1 cellular context compared by ENCODE assay signal in genomic region chr3:177514341-177515193, GRCh38.
TF ChIP-seq lines count a peak whose summit lies in the region.

No MANE protein-coding gene starts in this region.

TF ChIP-seq in HepG2, 621 proteins besides CTCF, POLR2A, EP300 and RAD21 (continued from another document and continues in another):
- no peak for TF ChIP-seq ZBTB2 (CRISPR knock-in tag; IDR thresholded peaks at IDR 0.05; ENCODE audit: low read depth)
- TF ChIP-seq ZNF644 (CRISPR knock-in tag; IDR thresholded peaks at IDR 0.05; ENCODE audit: low read depth): 0 out of 2 replicates have a peak, but pooled peaks have one; percentile 37
- TF ChIP-seq KAT2B (IDR thresholded peaks at IDR 0.05; ENCODE audit: borderline replicate concordance, low read depth, low read length): no peak
- TF ChIP-seq SOX6 (IDR thresholded peaks at IDR 0.05): no peak
- peak; percentile 70 for TF ChIP-seq SOX6 (CRISPR knock-in tag; IDR thresholded peaks at IDR 0.05)
- 0 out of 2 replicates have a peak, but pooled peaks have one; percentile 9 for TF ChIP-seq RARA (CRISPR knock-in tag; IDR thresholded peaks at IDR 0.05)
- TF ChIP-seq NR2F2 (IDR thresholded peaks at IDR 0.05; ENCODE audit: borderline replicate concordance, low read depth): no peak
- no peak for TF ChIP-seq ZNF740 (CRISPR knock-in tag; IDR thresholded peaks at IDR 0.05)
- peak; percentile 83 for TF ChIP-seq ZNF263 (CRISPR knock-in tag; IDR thresholded peaks at IDR 0.05)
- no peak for TF ChIP-seq HMGXB4 (CRISPR knock-in tag; IDR thresholded peaks at IDR 0.05; ENCODE audit: borderline replicate concordance in 1 of 2, low read depth in 1 of 2)
- no peak for TF ChIP-seq LCORL (IDR thresholded peaks at IDR 0.05)
- TF ChIP-seq LCORL (CRISPR knock-in tag; IDR thresholded peaks at IDR 0.05): 0 out of 2 replicates have a peak, but pooled peaks have one; percentile 36
- no peak for TF ChIP-seq MYPOP (CRISPR knock-in tag; IDR thresholded peaks at IDR 0.05)
- peak; percentile 27; the same call in 1 of the 2 replicates for TF ChIP-seq MED1 (CRISPR knock-in tag; IDR thresholded peaks at IDR 0.05)
- TF ChIP-seq MBD4 (IDR thresholded peaks at IDR 0.05; ENCODE audit: borderline replicate concordance, low read length): no peak
- no peak for TF ChIP-seq AGO1 (IDR thresholded peaks at IDR 0.05; ENCODE audit: low read depth, low read length, poor library complexity, severe bottlenecking)
- TF ChIP-seq RXRB (CRISPR knock-in tag; IDR thresholded peaks at IDR 0.05; ENCODE audit: borderline replicate concordance): peak; percentile 57; the same call in 1 of the 2 replicates
- no peak for TF ChIP-seq FOXK1 (CRISPR knock-in tag; IDR thresholded peaks at IDR 0.05; ENCODE audit: borderline replicate concordance, low read depth)
- no peak for TF ChIP-seq SMYD3 (CRISPR knock-in tag; IDR thresholded peaks at IDR 0.05)
- no peak for TF ChIP-seq ZBTB39 (CRISPR knock-in tag; IDR thresholded peaks at IDR 0.05)
- TF ChIP-seq DNMT3B (CRISPR knock-in tag; conservative IDR thresholded peaks at IDR 0.05): no peak
- TF ChIP-seq FOXO4 (CRISPR knock-in tag; conservative IDR thresholded peaks at IDR 0.05): 0 out of 2 replicates have a peak, but pooled peaks have one; percentile 76
- TF ChIP-seq ZHX1 (CRISPR knock-in tag; IDR thresholded peaks at IDR 0.05; ENCODE audit: low read depth): no peak
- TF ChIP-seq ZFX (CRISPR knock-in tag; IDR thresholded peaks at IDR 0.05; ENCODE audit: low read depth): peak; percentile 12; the same call in 1 of the 2 replicates
- TF ChIP-seq THAP8 (CRISPR knock-in tag; IDR thresholded peaks at IDR 0.05; ENCODE audit: borderline replicate concordance): no peak
- TF ChIP-seq ZNF629 (CRISPR knock-in tag; conservative IDR thresholded peaks at IDR 0.05): no peak
- no peak for TF ChIP-seq ZNF546 (CRISPR knock-in tag; conservative IDR thresholded peaks at IDR 0.05)
- TF ChIP-seq HBP1 (CRISPR knock-in tag; IDR thresholded peaks at IDR 0.05; ENCODE audit: low read depth): peak; percentile 42; the same call in 1 of the 2 replicates
- TF ChIP-seq ZNF710 (CRISPR knock-in tag; IDR thresholded peaks at IDR 0.05; ENCODE audit: borderline replicate concordance): 0 out of 2 replicates have a peak, but pooled peaks have one; percentile 59
- no peak for TF ChIP-seq ZNF569 (CRISPR knock-in tag; IDR thresholded peaks at IDR 0.05; ENCODE audit: borderline replicate concordance)
- TF ChIP-seq RXRA (CRISPR knock-in tag; IDR thresholded peaks at IDR 0.05): peak; percentile 68; the same call in 1 of the 2 replicates
- no peak for TF ChIP-seq ZFP36 (IDR thresholded peaks at IDR 0.05; ENCODE audit: borderline replicate concordance, low read depth, low read length, partially characterized antibody)
- no peak for TF ChIP-seq TFE3 (CRISPR knock-in tag; IDR thresholded peaks at IDR 0.05)
- TF ChIP-seq ZNF101 (CRISPR knock-in tag; IDR thresholded peaks at IDR 0.05; ENCODE audit: borderline replicate concordance, low read depth): no peak
- TF ChIP-seq ZNF3 (CRISPR knock-in tag; IDR thresholded peaks at IDR 0.05): no peak
- TF ChIP-seq SOX13 (IDR thresholded peaks at IDR 0.05): no peak
- peak in 1 of 2 experiments; percentile 57; a peak in 2 of 4 replicates for TF ChIP-seq SOX13 (CRISPR knock-in tag; conservative IDR thresholded peaks at IDR 0.05 in 1 of 2, IDR thresholded peaks at IDR 0.05 in 1 of 2)
- TF ChIP-seq POGZ (CRISPR knock-in tag; IDR thresholded peaks at IDR 0.05): 0 out of 2 replicates have a peak, but pooled peaks have one; percentile 53
- no peak for TF ChIP-seq RCOR2 (CRISPR knock-in tag; IDR thresholded peaks at IDR 0.05)
- TF ChIP-seq ZNF326 (CRISPR knock-in tag; IDR thresholded peaks at IDR 0.05; ENCODE audit: borderline replicate concordance): no peak
- TF ChIP-seq ZNF337 (CRISPR knock-in tag; IDR thresholded peaks at IDR 0.05; ENCODE audit: borderline replicate concordance, low read depth): no peak
- TF ChIP-seq PPARG (CRISPR knock-in tag; conservative IDR thresholded peaks at IDR 0.05): 0 out of 2 replicates have a peak, but pooled peaks have one; percentile 22
- peak in 1 of 2 experiments; percentile 56; a peak in 1 of 4 replicates for TF ChIP-seq NR2F1 (CRISPR knock-in tag; IDR thresholded peaks at IDR 0.05)
- TF ChIP-seq TEAD3 (CRISPR knock-in tag; optimal IDR thresholded peaks at IDR 0.05; ENCODE audit: borderline replicate concordance): peak; percentile 16
- TF ChIP-seq HCFC1 (IDR thresholded peaks at IDR 0.05; ENCODE audit: low read depth, low read length): no peak
